In the genomic region with DNA sequence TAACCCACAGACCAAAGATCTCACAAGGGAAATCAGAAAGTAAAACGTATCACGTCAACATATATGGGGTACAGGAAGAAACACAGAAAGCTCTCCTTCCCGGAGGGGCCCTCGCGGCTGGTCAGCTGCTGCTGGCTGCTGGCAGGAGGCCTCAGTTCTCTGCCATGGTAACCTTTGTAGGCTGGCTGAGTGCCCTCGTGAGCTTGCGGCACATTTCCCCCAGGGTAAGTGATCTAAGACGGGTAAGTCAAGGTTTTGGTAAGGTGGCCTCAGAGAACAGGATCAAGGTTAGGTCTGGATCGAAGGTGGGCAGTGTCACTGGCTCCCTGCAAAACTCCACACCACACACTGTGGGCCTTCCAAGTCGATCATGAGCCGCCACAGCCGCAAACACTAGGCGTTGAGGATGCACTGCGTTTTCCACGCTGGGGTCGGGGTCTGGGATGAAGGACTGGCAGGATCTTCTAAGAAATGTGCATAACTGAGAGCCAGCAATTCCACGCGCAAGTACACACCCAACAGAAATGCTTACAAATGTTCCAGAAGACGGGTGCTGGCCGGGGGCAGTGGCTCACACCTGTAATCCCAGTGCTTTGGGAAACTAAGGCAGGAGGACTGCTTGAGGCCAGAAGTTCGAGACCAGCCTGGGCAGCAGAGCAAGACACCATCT, we compare ENCODE assay signal across 12 cellular contexts. TPM values are rescaled to one million over a fixed set of nuclear protein-coding genes. Genes with fewer than 3 reads are reported as not detected.
DNase-seq lines count a peak whose midpoint lies in the region; ATAC-seq, FAIRE-seq and TF ChIP-seq lines count a peak whose summit lies in the region.
"Had no signal": no experiment of that assay in that cellular context is flagged by ENCODE, and none has a peak within 500 bp of the region (broad histone marks: within the 10 kb centered on the region; RNA-seq: fewer than 3 reads in every experiment).

No MANE protein-coding gene starts in this region.

- H3K4me3 ChIP-seq in pancreas (no peak overlapping the region), MM.1S (ENCODE audit: low read length) (no peak overlapping the region)
- H3K4me3 ChIP-seq: transverse colon had no signal

- TF ChIP-seq CTCF in C4-2B (conservative IDR thresholded peaks at IDR 0.05), result no peak
- TF ChIP-seq CTCF in VCaP (conservative IDR thresholded peaks at IDR 0.05), result no peak
- TF ChIP-seq CTCF in pancreas (IDR thresholded peaks at IDR 0.05), result no peak
- TF ChIP-seq CTCF in MM.1S (IDR thresholded peaks at IDR 0.05; ENCODE audit: low read length), result no peak

- ATAC-seq in pancreas (peak in 3 of 4 donors; percentile 61 to 83 (median 75)), HG02840 (IDR thresholded peaks at IDR 0.05; ENCODE audit: low FRiP score, unreplicated experiment) (no peak)
- ATAC-seq in natural killer cell treated with Interleukin-12 subunit alpha and Interleukin-12 subunit beta and Interleukin-15 and Interleukin-18, amount 100 ng/mL, for 72 hours, result no peak
- ATAC-seq: natural killer cell had no signal

- intact Hi-C loops in pancreas (cut with DNase I), result no loop called here

- H3K27ac Mint-ChIP-seq in natural killer cell treated with Interleukin-12 subunit alpha and Interleukin-12 subunit beta and Interleukin-15 and Interleukin-18, amount 100 ng/mL, for 72 hours, result no peak overlapping the region
- H3K27ac Mint-ChIP-seq: natural killer cell had no signal

- H2AFZ ChIP-seq in MM.1S (ENCODE audit: low read length), result no peak overlapping the region

- no peak for FAIRE-seq in pancreas (lab: Jason Lieb, UNC)

- 0 out of 2 replicates have a peak, but pooled peaks cover 3% of the 10 kb centered on the region for H3F3A ChIP-seq in MM.1S (ENCODE audit: insufficient read depth, low read length)

- H3K27me3 Mint-ChIP-seq in natural killer cell treated with Interleukin-12 subunit alpha and Interleukin-12 subunit beta and Interleukin-15 and Interleukin-18, amount 100 ng/mL, for 72 hours, result no peaks in the 10 kb centered on the region

- peaks cover 3 to 36% (median 20%) of the 10 kb centered on the region in 3 donors for H3K36me3 ChIP-seq in pancreas
- peaks cover 40% of the 10 kb centered on the region for H3K36me3 ChIP-seq in MM.1S (replicated peaks; ENCODE audit: insufficient read depth, low read length)

- H3K9me3 ChIP-seq in pancreas (no peaks in the 10 kb centered on the region), MM.1S (replicated peaks; ENCODE audit: insufficient read depth, low read length) (no peaks in the 10 kb centered on the region)
- H3K9me3 ChIP-seq: transverse colon had no signal

- WGBS in pancreas, 2 donors, result 82 to 86% methylated on average over 21 of the region's 21 CpGs

- peak overlapping the region; percentile 38 for H3K27ac ChIP-seq in C4-2B
- H3K27ac ChIP-seq in VCaP, result peak overlapping the region; percentile 74
- H3K27ac ChIP-seq in pancreas, result peak overlapping the region in 1 of 4 donors; percentile 50
- H3K27ac ChIP-seq in MM.1S (ENCODE audit: low read length), result no peak overlapping the region

- H3K9me2 ChIP-seq in MM.1S (replicated peaks; ENCODE audit: insufficient read depth, low read length), result no peaks in the 10 kb centered on the region

- peaks cover 25% of the 10 kb centered on the region for H3K36me3 Mint-ChIP-seq in natural killer cell treated with Interleukin-12 subunit alpha and Interleukin-12 subunit beta and Interleukin-15 and Interleukin-18, amount 100 ng/mL, for 72 hours

- no peak overlapping the region for H3K4me2 ChIP-seq in MM.1S (ENCODE audit: low read depth, low read length)

- H3K4me1 Mint-ChIP-seq in natural killer cell treated with Interleukin-12 subunit alpha and Interleukin-12 subunit beta and Interleukin-15 and Interleukin-18, amount 100 ng/mL, for 72 hours (ENCODE audit: low read depth in 2 of 2), result peaks cover 7 to 12% of the 10 kb centered on the region in 2 donors
- H3K4me1 Mint-ChIP-seq: natural killer cell had no signal

- H3K27me3 ChIP-seq in pancreas (no peaks in the 10 kb centered on the region), MM.1S (replicated peaks; ENCODE audit: insufficient read depth, low read length) (no peaks in the 10 kb centered on the region)
- H3K27me3 ChIP-seq: transverse colon had no signal

- H3K4me1 ChIP-seq in pancreas (no peaks in the 10 kb centered on the region), MM.1S (ENCODE audit: low read length) (no peaks in the 10 kb centered on the region)
- H3K4me1 ChIP-seq: transverse colon had no signal

- H3K4me3 Mint-ChIP-seq in natural killer cell treated with Interleukin-12 subunit alpha and Interleukin-12 subunit beta and Interleukin-15 and Interleukin-18, amount 100 ng/mL, for 72 hours, result no peak overlapping the region
- H3K4me3 Mint-ChIP-seq: natural killer cell had no signal

- H4K20me1 ChIP-seq in MM.1S (ENCODE audit: insufficient read depth, low read length), result peaks cover 29% of the 10 kb centered on the region

- DNase-seq in globus pallidus (ENCODE audit: low spot score) (peak; percentile 63), pancreas (peak in 5 of 6 donors; percentile 41 to 72 (median 54)), RPMI8226 (no peak), MM.1S (no peak)
- no peak for DNase-seq in natural killer cell treated with Interleukin-12 subunit alpha and Interleukin-12 subunit beta and Interleukin-15 and Interleukin-18, amount 100 ng/mL, for 72 hours (ENCODE audit: low spot score)
- DNase-seq: cortex of kidney; natural killer cell; stimulated activated CD4-positive, alpha-beta T cell treated with anti-CD3 and anti-CD28 coated beads, Interleukin-4, amount 100 ng/mL, for 24 hours; transverse colon had no signal

- no peak overlapping the region for H3K9ac ChIP-seq in MM.1S (ENCODE audit: low read length)

- H3K9me3 Mint-ChIP-seq in natural killer cell treated with Interleukin-12 subunit alpha and Interleukin-12 subunit beta and Interleukin-15 and Interleukin-18, amount 100 ng/mL, for 72 hours, result no peaks in the 10 kb centered on the region
- H3K9me3 Mint-ChIP-seq: natural killer cell had no signal

- H3K79me2 ChIP-seq in MM.1S (ENCODE audit: low read length), result peaks cover 67% of the 10 kb centered on the region

RNA-seq across cellular contexts. Expression of a gene that starts 33.9 kb away (rescaled TPM):
- 10 to 100 TPM in 2 of 6 donors, 1 to 10 TPM in 4; 5.2 to 13.0 (median 8.8) TPM for total RNA-seq in pancreas
- 10 to 100 TPM in 1 of 2 donors, 1 to 10 TPM in 1; 7.4 to 17.8 TPM for polyA plus RNA-seq in pancreas
- 100 to 1,000 TPM in 1 of 2 donors, 10 to 100 TPM in 1; 28.5 to 112 TPM for total RNA-seq in natural killer cell treated with Interleukin-12 subunit alpha and Interleukin-12 subunit beta and Interleukin-15 and Interleukin-18, amount 100 ng/mL, for 72 hours

RNA-seq across cellular contexts. Expression of a gene that starts 47.7 kb away (rescaled TPM):
- 10 to 100 TPM; 16.6 to 30.1 (median 21.9) TPM for total RNA-seq in pancreas
- polyA plus RNA-seq in pancreas, result 10 to 100 TPM; 18.6 to 23.0 TPM
- 10 to 100 TPM; 32.9 to 54.0 TPM for total RNA-seq in natural killer cell treated with Interleukin-12 subunit alpha and Interleukin-12 subunit beta and Interleukin-15 and Interleukin-18, amount 100 ng/mL, for 72 hours

Comparison
In these comparisons a context has a peak if more than half of its experiments do, and no peak if none do; other contexts are left out.
1. DNase-seq: peak in globus pallidus (single experiment) and pancreas (5 of 6); none in RPMI8226 (single experiment), MM.1S (single experiment) and natural killer cell treated with Interleukin-12 subunit alpha and Interleukin-12 subunit beta and Interleukin-15 and Interleukin-18, amount 100 ng/mL, for 72 hours (single experiment).
2. ATAC-seq: peak in pancreas (3 of 4); none in HG02840 (single experiment) and natural killer cell treated with Interleukin-12 subunit alpha and Interleukin-12 subunit beta and Interleukin-15 and Interleukin-18, amount 100 ng/mL, for 72 hours (0 of 2).